ENCODE assay signal across 8 cellular contexts in genomic region chrX:43655961-43656494, GRCh38. TPM values are rescaled to one million over a fixed set of nuclear protein-coding genes. Genes with fewer than 3 reads are reported as not detected.
DNase-seq lines count a peak whose midpoint lies in the region; FAIRE-seq and TF ChIP-seq lines count a peak whose summit lies in the region.

Gene MAOA, plus strand, starts transcription at chrX:43656299. Its CDS starts 43 bp downstream, at chrX:43656342.

- no peaks in the 10 kb centered on the region for H4K20me1 ChIP-seq in astrocyte (ENCODE audit: insufficient read depth, low read length)

- H3K9me3 ChIP-seq in astrocyte (ENCODE audit: insufficient read depth, low read depth, low read length): no peaks in the 10 kb centered on the region

- H3K27me3 ChIP-seq in astrocyte (ENCODE audit: insufficient read depth, low read length): no peaks in the 10 kb centered on the region

- peak within 1 kb of the TSS; percentile 95 for H3K4me2 ChIP-seq in astrocyte (ENCODE audit: low read length)

- H3K9ac ChIP-seq in astrocyte (ENCODE audit: low read length): peak within 1 kb of the TSS; percentile 96

- no peaks in the 10 kb centered on the region for H3K9me3 Mint-ChIP-seq in astrocyte (ENCODE audit: unreplicated experiment)

- peak within 1 kb of the TSS; percentile 69 for H3K27ac Mint-ChIP-seq in astrocyte (ENCODE audit: unreplicated experiment)

- H3K79me2 ChIP-seq in astrocyte (ENCODE audit: insufficient read depth, low read length): no peaks in the 10 kb centered on the region

- no peak for TF ChIP-seq CTCF in astrocyte (IDR thresholded peaks at IDR 0.05; ENCODE audit: insufficient read depth, low read depth, low read length)

- H3K27ac ChIP-seq in astrocyte (ENCODE audit: low read depth, low read length): no peak within 1 kb of the TSS

- H3K4me1 ChIP-seq in astrocyte (ENCODE audit: insufficient read depth, low read length): no peaks in the 10 kb centered on the region

- no peak for FAIRE-seq in astrocyte (lab: Jason Lieb, UNC)

- H3K4me1 Mint-ChIP-seq in astrocyte (ENCODE audit: low read depth, unreplicated experiment): no peaks in the 10 kb centered on the region

- intact Hi-C loops in posterior vena cava (cut with DNase I): loop anchor here in 1 of 2 donors (10.0 kb wide), 1 partner anchor 89 kb away; no protein-coding TSS in a partner anchor

- H3K27me3 Mint-ChIP-seq in astrocyte (ENCODE audit: low read depth, unreplicated experiment): no peaks in the 10 kb centered on the region

- no peaks in the 10 kb centered on the region for H3K36me3 ChIP-seq in astrocyte (ENCODE audit: insufficient read depth, low read length)

- H3K4me3 ChIP-seq in GM08714 (ENCODE audit: low read length) (peak within 1 kb of the TSS; percentile 36; the same call in 1 of the 2 replicates), astrocyte (ENCODE audit: insufficient read depth, low read depth, low read length) (peak within 1 kb of the TSS; percentile 57)

- DNase-seq in SHP77 treated with DMSO at 0.1 percent for 48 hours (lab: John Stamatoyannopoulos, UW) (peak; percentile 1), astrocyte (ENCODE audit: low read depth) (no peak), hepatic stellate cell (ENCODE audit: low spot score) (peak; percentile 9), posterior vena cava (ENCODE audit: low spot score) (peak; percentile 94), SKM-1 treated with dmso at 0.1 percent for 144 hours (lab: John Stamatoyannopoulos, UW; ENCODE audit: unreplicated experiment) (no peak), NCI-H128 (lab: John Stamatoyannopoulos, UW; ENCODE audit: unreplicated experiment) (no peak), NCI-H1436 treated with DMSO at 0.1 percent for 48 hours (lab: John Stamatoyannopoulos, UW) (no peak)

- H3K36me3 Mint-ChIP-seq in astrocyte (ENCODE audit: low read depth, unreplicated experiment): no peaks in the 10 kb centered on the region

- peak within 1 kb of the TSS; percentile 89 for H2AFZ ChIP-seq in astrocyte (ENCODE audit: low read depth, low read length)

- peak within 1 kb of the TSS; percentile 89 for H3K4me3 Mint-ChIP-seq in astrocyte (ENCODE audit: unreplicated experiment)

RNA-seq across cellular contexts. Expression of gene MAOA, which starts in this region (rescaled TPM):
- total RNA-seq in astrocyte: 1.8 and 2.5 TPM in 2 replicates
- 10 to 100 TPM; 57.3 to 90.5 TPM for total RNA-seq in posterior vena cava

Comparison
In these comparisons a context has a peak if more than half of its experiments do, and no peak if none do; other contexts are left out.
1. RNA of gene MAOA (total RNA-seq): 57.3 to 90.5 TPM in posterior vena cava; 1.8 to 2.5 TPM in astrocyte; every median in the first group is over 10 times any median in the second.
2. DNase-seq: peak in SHP77 treated with DMSO at 0.1 percent for 48 hours (single experiment), hepatic stellate cell (single experiment) and posterior vena cava (single experiment); none in astrocyte (single experiment), SKM-1 treated with dmso at 0.1 percent for 144 hours (single experiment), NCI-H128 (single experiment) and NCI-H1436 treated with DMSO at 0.1 percent for 48 hours (single experiment).